Comparison of ENCODE assay signal across 12 cellular contexts in genomic region chr16:629289-630023, GRCh38. TPM values are rescaled to one million over a fixed set of nuclear protein-coding genes. Genes with fewer than 3 reads are reported as not detected.
DNase-seq lines count a peak whose midpoint lies in the region; ATAC-seq and TF ChIP-seq lines count a peak whose summit lies in the region.
"Had no signal": no experiment of that assay in that cellular context is flagged by ENCODE, and none has a peak within 500 bp of the region (broad histone marks: within the 10 kb centered on the region; RNA-seq: fewer than 3 reads in every experiment).

No MANE protein-coding gene starts in this region.

- peaks cover 4 to 7% of the 10 kb centered on the region in 2 donors for H3K36me3 ChIP-seq in body of pancreas (replicated peaks in 1 of 2; ENCODE audit: insufficient read depth in 1 of 2, low read depth in 2 of 2)

- H3K4me1 Mint-ChIP-seq in mesothelial cell of epicardium (peaks cover 3% of the 10 kb centered on the region), T-cell (peaks cover 0 to 2% (median 0%) of the 10 kb centered on the region in 3 donors)

- TF ChIP-seq CTCF in body of pancreas (IDR thresholded peaks at IDR 0.05) (no peak), mesothelial cell of epicardium (IDR thresholded peaks at IDR 0.05; ENCODE audit: unreplicated experiment) (no peak)

- no peaks in the 10 kb centered on the region for H3K27me3 ChIP-seq in body of pancreas

- peaks cover 14% of the 10 kb centered on the region for H3K4me1 ChIP-seq in body of pancreas

- intact Hi-C loops in body of pancreas (cut with DNase I) = no loop called here

- no peak overlapping the region for H3K4me3 ChIP-seq in body of pancreas
- H3K4me3 ChIP-seq: SK-N-MC, skin epidermis had no signal

- CTCF ChIA-PET in T-cell (lab: Charles Lee) = no interaction called here

- ATAC-seq in body of pancreas (peak; percentile 5), T-cell (replicated peaks in 1 of 4) (no peak), GM18867 (IDR thresholded peaks at IDR 0.05; ENCODE audit: unreplicated experiment) (no peak)
- ATAC-seq: activated CD8-positive, alpha-beta T cell treated with anti-CD3 and anti-CD28 coated beads, Interleukin-2, amount 10 ng/mL, durations not matched to agents 7 days and 5 days had no signal

- H3K9me3 Mint-ChIP-seq in mesothelial cell of epicardium (no peaks in the 10 kb centered on the region), T-cell (no peaks in the 10 kb centered on the region)

- peak; percentile 43 for DNase-seq in D341Med (ENCODE audit: low spot score)
- DNase-seq in body of pancreas = peak in 2 of 4 donors; percentile 13 to 21
- DNase-seq in mesothelial cell of epicardium (ENCODE audit: low spot score in 2 of 2, unreplicated experiment in 2 of 2) = no peak
- DNase-seq in NCI-H2171 (lab: John Stamatoyannopoulos, UW) = no peak
- no peak for DNase-seq in T-cell
- DNase-seq: activated CD8-positive, alpha-beta T cell treated with anti-CD3 and anti-CD28 coated beads, Interleukin-2, amount 10 ng/mL, durations not matched to agents 7 days and 5 days; amniotic stem cell; NCI-H2081 treated with DMSO at 0.1 percent for 48 hours; stimulated activated naive CD4-positive, alpha-beta T cell had no signal

- POLR2A ChIA-PET in T-cell (lab: Charles Lee) = interaction anchor here in 1 of 2 donors (0.6 kb wide), 1 partner anchor 31 kb away, joined by 3 read pairs; no protein-coding TSS in a partner anchor

- H3K36me3 Mint-ChIP-seq in mesothelial cell of epicardium (no peaks in the 10 kb centered on the region), T-cell (no peaks in the 10 kb centered on the region)

- no peak for TF ChIP-seq POLR2A in body of pancreas (IDR thresholded peaks at IDR 0.05)

- no peaks in the 10 kb centered on the region for H3K27me3 Mint-ChIP-seq in mesothelial cell of epicardium (ENCODE audit: low read depth)
- no peaks in the 10 kb centered on the region for H3K27me3 Mint-ChIP-seq in T-cell

- H3K27ac ChIP-seq in body of pancreas = no peak overlapping the region
- H3K27ac ChIP-seq: SK-N-MC had no signal

- H3K9me3 ChIP-seq in body of pancreas = no peaks in the 10 kb centered on the region

- WGBS in body of pancreas, 2 donors = 62 to 71% methylated on average over 9 to 23 of the region's 29 CpGs

- no peak overlapping the region for H3K27ac Mint-ChIP-seq in mesothelial cell of epicardium
- H3K27ac Mint-ChIP-seq in T-cell = no peak overlapping the region
- H3K27ac Mint-ChIP-seq: activated CD8-positive, alpha-beta T cell treated with anti-CD3 and anti-CD28 coated beads, Interleukin-2, amount 10 ng/mL, durations not matched to agents 7 days and 5 days had no signal

- H3K4me3 Mint-ChIP-seq in mesothelial cell of epicardium (peak overlapping the region; percentile 13), T-cell (no peak overlapping the region)
- H3K4me3 Mint-ChIP-seq: activated CD8-positive, alpha-beta T cell treated with anti-CD3 and anti-CD28 coated beads, Interleukin-2, amount 10 ng/mL, durations not matched to agents 7 days and 5 days had no signal

RNA-seq across cellular contexts. Expression of gene WFIKKN1, which starts 1.3 kb away (rescaled TPM):
- total RNA-seq in body of pancreas (1 to 10 TPM; 3.9 to 5.6 TPM), mesothelial cell of epicardium (0.47 to 0.94 TPM (median 0.84 TPM) in 3 replicates), T-cell (1 to 10 TPM in 3 of 5 donors, under 1 TPM in 2; 0.15 to 1.5 (median 1.0) TPM)

RNA-seq across cellular contexts. Expression of gene METTL26, which starts 6.6 kb away (rescaled TPM):
- total RNA-seq in body of pancreas (100 to 1,000 TPM in 1 of 2 donors, 10 to 100 TPM in 1; 76.8 to 115 TPM), mesothelial cell of epicardium (72.1 to 74.0 TPM (median 73.2 TPM) in 3 replicates), T-cell (10 to 100 TPM; 42.1 to 94.0 (median 87.2) TPM)

RNA-seq across cellular contexts. Expression of gene MCRIP2, which starts 12.2 kb away (rescaled TPM):
- total RNA-seq in body of pancreas (10 to 100 TPM; 41.2 to 47.5 TPM), mesothelial cell of epicardium (20.5 to 24.6 TPM (median 21.7 TPM) in 3 replicates), T-cell (10 to 100 TPM; 19.1 to 43.0 (median 40.0) TPM)

RNA-seq across cellular contexts. Expression of gene WDR90, which starts 19.7 kb away (rescaled TPM):
- total RNA-seq in body of pancreas = 100 to 1,000 TPM in 1 of 2 donors, 10 to 100 TPM in 1; 15.8 to 111 TPM
- 75.9 to 86.9 TPM (median 77.2 TPM) in 3 replicates for total RNA-seq in mesothelial cell of epicardium
- 10 to 100 TPM; 19.7 to 35.7 (median 23.4) TPM for total RNA-seq in T-cell

RNA-seq across cellular contexts. Expression of gene RHOT2, which starts 38.5 kb away (rescaled TPM):
- 10 to 100 TPM; 65.6 to 89.0 TPM for total RNA-seq in body of pancreas
- 190 to 207 TPM (median 194 TPM) in 3 replicates for total RNA-seq in mesothelial cell of epicardium
- total RNA-seq in T-cell = 100 to 1,000 TPM; 181 to 320 (median 286) TPM
